ENCODE assay signal across 1 cellular context in genomic region chr6:137927777-137928218, GRCh38.
TF ChIP-seq lines count a peak whose summit lies in the region.

No MANE protein-coding gene starts in this region.

TF ChIP-seq in K562, 482 proteins besides CTCF, POLR2A, EP300 and RAD21 (continued from another document and continues in another):
- no peak for TF ChIP-seq CHAMP1 (IDR thresholded peaks at IDR 0.05)
- TF ChIP-seq THRA (IDR thresholded peaks at IDR 0.05): no peak
- TF ChIP-seq MLLT1 (IDR thresholded peaks at IDR 0.05): no peak
- no peak for TF ChIP-seq POLR2G (IDR thresholded peaks at IDR 0.05; ENCODE audit: low read depth, low read length)
- no peak for TF ChIP-seq NR4A1 (CRISPR knock-in tag; IDR thresholded peaks at IDR 0.05)
- no peak for TF ChIP-seq NR4A1 (tag; IDR thresholded peaks at IDR 0.05)
- no peak for TF ChIP-seq SIN3A (IDR thresholded peaks at IDR 0.05; ENCODE audit: borderline replicate concordance in 2 of 2, control insufficient read depth in 1 of 2, low read depth in 2 of 2, low read length in 2 of 2)
- TF ChIP-seq ZNF707 (CRISPR knock-in tag; conservative IDR thresholded peaks at IDR 0.05): no peak
- no peak for TF ChIP-seq ARID4B (CRISPR knock-in tag; IDR thresholded peaks at IDR 0.05)
- 0 out of 2 replicates have a peak, but pooled peaks have one; percentile 43 for TF ChIP-seq ETV5 (CRISPR knock-in tag; IDR thresholded peaks at IDR 0.05; ENCODE audit: low read depth)
- no peak for TF ChIP-seq ZNF224 (CRISPR knock-in tag; IDR thresholded peaks at IDR 0.05)
- TF ChIP-seq BCLAF1 (IDR thresholded peaks at IDR 0.05; ENCODE audit: borderline replicate concordance in 1 of 2, control insufficient read depth in 1 of 2, low read depth in 2 of 2, low read length in 1 of 2): no peak
- TF ChIP-seq ELF1 (tag; IDR thresholded peaks at IDR 0.05): no peak
- TF ChIP-seq ARID1B (IDR thresholded peaks at IDR 0.05): no peak
- no peak for TF ChIP-seq FOXJ2 (tag; IDR thresholded peaks at IDR 0.05)
- no peak for TF ChIP-seq CUX1 (CRISPR knock-in tag; IDR thresholded peaks at IDR 0.05)
- TF ChIP-seq BRD9 (IDR thresholded peaks at IDR 0.05; ENCODE audit: low read depth, partially characterized antibody): no peak
- TF ChIP-seq CBX3 (IDR thresholded peaks at IDR 0.05; ENCODE audit: borderline replicate concordance in 1 of 2, low read length in 2 of 2): no peak
- no peak for TF ChIP-seq ZNF407 (IDR thresholded peaks at IDR 0.05; ENCODE audit: low read depth)
- no peak for TF ChIP-seq ZNF764 (CRISPR knock-in tag; IDR thresholded peaks at IDR 0.05; ENCODE audit: low read depth)
